Comparison of ENCODE assay signal across 8 cellular contexts in the genomic region with DNA sequence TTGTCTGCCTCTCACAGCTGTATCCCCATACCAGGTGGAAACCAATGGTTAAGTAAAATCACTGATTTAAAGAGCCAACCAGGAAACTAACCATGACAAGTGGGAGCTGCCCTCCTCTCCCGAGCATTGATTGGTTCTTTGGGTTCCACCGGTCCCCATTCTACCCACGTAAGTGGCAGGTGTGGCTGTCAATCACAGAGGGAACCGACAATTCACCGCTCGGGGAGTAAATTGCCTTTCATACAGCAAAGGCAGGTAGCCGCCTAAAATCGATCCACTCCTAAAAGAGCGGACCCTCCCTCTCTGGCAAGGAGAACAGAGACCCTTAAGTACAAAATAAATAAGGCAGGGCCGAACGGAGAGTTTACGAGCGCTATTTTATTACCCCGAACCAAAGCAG. TPM values are rescaled to one million over a fixed set of nuclear protein-coding genes. Genes with fewer than 3 reads are reported as not detected.
A peak's percentile ranks its signal among the peaks of the same experiment; 100 is the strongest.
DNase-seq lines count a peak whose midpoint lies in the region; ATAC-seq and TF ChIP-seq lines count a peak whose summit lies in the region.

No MANE protein-coding gene starts in this region.

- peaks cover 53% of the 10 kb centered on the region for H3K27me3 Mint-ChIP-seq in activated CD8-positive, alpha-beta T cell treated with anti-CD3 and anti-CD28 coated beads for 36 hours

- H3K36me3 Mint-ChIP-seq in activated CD8-positive, alpha-beta T cell treated with anti-CD3 and anti-CD28 coated beads for 36 hours (ENCODE audit: low read depth) = no peaks in the 10 kb centered on the region

- CTCF ChIA-PET in activated CD8-positive, alpha-beta T cell treated with anti-CD3 and anti-CD28 coated beads for 36 hours (lab: Charles Lee) = no interaction called here

- H3K9me3 ChIP-seq in muscle layer of duodenum (ENCODE audit: control insufficient read depth in 1 of 2, low read length in 2 of 2) = no peaks in the 10 kb centered on the region

- intact Hi-C loops in activated CD8-positive, alpha-beta T cell treated with anti-CD3 and anti-CD28 coated beads for 36 hours (cut with micrococcal nuclease) = no loop called here

- no peak overlapping the region for H3K27ac ChIP-seq in muscle layer of duodenum (ENCODE audit: low read length)

- H3K4me1 Mint-ChIP-seq in activated CD8-positive, alpha-beta T cell treated with anti-CD3 and anti-CD28 coated beads for 36 hours (ENCODE audit: low read depth) = peaks cover 5% of the 10 kb centered on the region

- H3K9me3 Mint-ChIP-seq in activated CD8-positive, alpha-beta T cell treated with anti-CD3 and anti-CD28 coated beads for 36 hours = no peaks in the 10 kb centered on the region

- no peak for TF ChIP-seq CTCF in activated CD8-positive, alpha-beta T cell treated with anti-CD3 and anti-CD28 coated beads for 36 hours (IDR thresholded peaks at IDR 0.05)
- TF ChIP-seq CTCF in fibroblast of mammary gland (conservative IDR thresholded peaks at IDR 0.05; ENCODE audit: control insufficient read depth, insufficient read depth, low read depth, low read length) = no peak

- H3K4me3 ChIP-seq in fibroblast of mammary gland (ENCODE audit: control insufficient read depth, low read depth, low read length) (no peak overlapping the region), muscle layer of duodenum (ENCODE audit: low read depth in 1 of 2, low read length in 2 of 2) (peak overlapping the region; percentile 55 to 69)

- H3K4me3 Mint-ChIP-seq in activated CD8-positive, alpha-beta T cell treated with anti-CD3 and anti-CD28 coated beads for 36 hours = peak overlapping the region; percentile 58

- POLR2A ChIA-PET in activated CD8-positive, alpha-beta T cell treated with anti-CD3 and anti-CD28 coated beads for 36 hours (lab: Charles Lee) = no interaction called here

- no peaks in the 10 kb centered on the region for H3K36me3 ChIP-seq in muscle layer of duodenum (ENCODE audit: control insufficient read depth in 1 of 2, insufficient read depth in 2 of 2, low read length in 2 of 2)

- H3K27me3 ChIP-seq in muscle layer of duodenum (ENCODE audit: low read depth, low read length) = peaks cover 10% of the 10 kb centered on the region

- peaks cover 0 to 17% of the 10 kb centered on the region in 2 donors for H3K4me1 ChIP-seq in muscle layer of duodenum (ENCODE audit: control insufficient read depth in 1 of 2, insufficient read depth in 2 of 2, low read length in 2 of 2)

- DNase-seq in activated CD4-positive, CD25-positive, alpha-beta regulatory T cell treated with anti-CD3 and anti-CD28 coated beads, Interleukin-2, amount 50 U/mL, for 72 hours = peak; percentile 31
- DNase-seq in activated CD4-positive, CD25-positive, alpha-beta regulatory T cell (lab: John Stamatoyannopoulos, UW) = no peak
- DNase-seq in NCI-H1694 treated with DMSO at 0.1 percent for 48 hours (lab: John Stamatoyannopoulos, UW) = peak; percentile 45
- peak; percentile 63 for DNase-seq in activated CD8-positive, alpha-beta T cell treated with anti-CD3 and anti-CD28 coated beads for 36 hours
- peak; percentile 43 for DNase-seq in fibroblast of mammary gland (ENCODE audit: low read depth)
- peak; percentile 95 for DNase-seq in superior temporal gyrus (ENCODE audit: extremely low spot score)

- peak; percentile 77 for ATAC-seq in activated CD8-positive, alpha-beta T cell treated with anti-CD3 and anti-CD28 coated beads for 36 hours
- ATAC-seq in GM19455 (IDR thresholded peaks at IDR 0.05; ENCODE audit: unreplicated experiment) = no peak

- no peak overlapping the region for H3K27ac Mint-ChIP-seq in activated CD8-positive, alpha-beta T cell treated with anti-CD3 and anti-CD28 coated beads for 36 hours

RNA-seq across cellular contexts. Expression of gene ERC2, which starts 1.2 kb away (rescaled TPM):
- under 1 TPM; 0.18 to 0.52 TPM for total RNA-seq in activated CD8-positive, alpha-beta T cell treated with anti-CD3 and anti-CD28 coated beads for 36 hours

Comparison
In these comparisons a context has a peak if more than half of its experiments do, and no peak if none do; other contexts are left out.
1. DNase-seq: peak in activated CD4-positive, CD25-positive, alpha-beta regulatory T cell treated with anti-CD3 and anti-CD28 coated beads, Interleukin-2, amount 50 U/mL, for 72 hours (single experiment), NCI-H1694 treated with DMSO at 0.1 percent for 48 hours (single experiment), activated CD8-positive, alpha-beta T cell treated with anti-CD3 and anti-CD28 coated beads for 36 hours (single experiment), fibroblast of mammary gland (single experiment) and superior temporal gyrus (single experiment); none in activated CD4-positive, CD25-positive, alpha-beta regulatory T cell (0 of 4).